In genomic region chr3:28972921-28973320, GRCh38 we compare ENCODE assay signal across 15 cellular contexts.
DNase-seq lines count a peak whose midpoint lies in the region; ATAC-seq, FAIRE-seq and TF ChIP-seq lines count a peak whose summit lies in the region.
"Had no signal": no experiment of that assay in that cellular context is flagged by ENCODE, and none has a peak within 500 bp of the region (broad histone marks: within the 10 kb centered on the region; RNA-seq: fewer than 3 reads in every experiment).

No MANE protein-coding gene starts in this region.

- H3K36me3 ChIP-seq in heart left ventricle, result no peaks in the 10 kb centered on the region
- H3K36me3 ChIP-seq in HepG2 (replicated peaks in 1 of 2; ENCODE audit: control insufficient read depth in 1 of 2, insufficient read depth in 2 of 2, low read length in 2 of 2), result no peaks in the 10 kb centered on the region
- H3K36me3 ChIP-seq: cardiac muscle cell had no signal

- H2AFZ ChIP-seq in HepG2 (ENCODE audit: low read length), result no peak overlapping the region

- H3K27ac ChIP-seq in heart left ventricle (no peak overlapping the region), HepG2 (ENCODE audit: extremely low read length, insufficient read depth, low read length) (no peak overlapping the region)
- H3K27ac ChIP-seq: A549, cardiac muscle cell had no signal

- no TSS peak for BruUV-seq in HepG2 (replicated peaks; lab: Mats Ljungman, UMichigan)

- TF ChIP-seq RAD21 in HepG2 (CRISPR knock-in tag; IDR thresholded peaks at IDR 0.05), result no peak

- TF ChIP-seq CTCF in heart left ventricle (IDR thresholded peaks at IDR 0.05), result no peak
- no peak for TF ChIP-seq CTCF in HepG2 (CRISPR knock-in tag; IDR thresholded peaks at IDR 0.05)

- H4K20me1 ChIP-seq in HepG2 (ENCODE audit: insufficient read depth, low read length), result no peaks in the 10 kb centered on the region

- peaks cover 24% of the 10 kb centered on the region for H3K9me3 Mint-ChIP-seq in activated CD4-positive, alpha-beta T cell treated with anti-CD3 and anti-CD28 coated beads for 36 hours (ENCODE audit: low read depth)

- H3K27me3 ChIP-seq in heart left ventricle, result no peaks in the 10 kb centered on the region
- H3K27me3 ChIP-seq in HepG2 (ENCODE audit: control insufficient read depth in 1 of 2, insufficient read depth in 2 of 2, low read length in 2 of 2), result no peaks in the 10 kb centered on the region
- H3K27me3 ChIP-seq: cardiac muscle cell had no signal

- no peak for FAIRE-seq in HepG2 (lab: Jason Lieb, UNC)
- FAIRE-seq: A549 had no signal

- TF ChIP-seq POLR2A in heart left ventricle (IDR thresholded peaks at IDR 0.05) (no peak), HepG2 (IDR thresholded peaks at IDR 0.05; ENCODE audit: insufficient read depth in 1 of 2, low read depth in 2 of 2, low read length in 2 of 2) (no peak)

- WGBS in heart left ventricle, 4 donors, result 62 to 69% (median 67%) methylated on average over 3 of the region's 3 CpGs
- WGBS in HepG2 (ENCODE audit: low lambda C conversion rate), result 0% methylated on average over 3 of the region's 3 CpGs

- CTCF ChIA-PET in activated CD4-positive, alpha-beta T cell treated with anti-CD3 and anti-CD28 coated beads for 36 hours (lab: Charles Lee), result no interaction called here
- CTCF ChIA-PET in HepG2 (lab: Yijun Ruan, JAX; ENCODE audit: low intra/inter-chr PET ratio, low total read pairs), result no interaction called here

- H3K36me3 Mint-ChIP-seq in activated CD4-positive, alpha-beta T cell treated with anti-CD3 and anti-CD28 coated beads for 36 hours (ENCODE audit: low read depth), result peaks cover 7% of the 10 kb centered on the region

- peaks cover 2% of the 10 kb centered on the region for H3K27me3 Mint-ChIP-seq in activated CD4-positive, alpha-beta T cell treated with anti-CD3 and anti-CD28 coated beads for 36 hours

- ATAC-seq in activated CD4-positive, alpha-beta T cell treated with anti-CD3 and anti-CD28 coated beads for 36 hours, result peak; percentile 93
- ATAC-seq in HG02973 (IDR thresholded peaks at IDR 0.05; ENCODE audit: unreplicated experiment) (peak; percentile 86), heart left ventricle (no peak), HepG2 (no peak)
- ATAC-seq: A549, left lobe of liver had no signal

- H3K4me1 Mint-ChIP-seq in activated CD4-positive, alpha-beta T cell treated with anti-CD3 and anti-CD28 coated beads for 36 hours, result peaks cover 14% of the 10 kb centered on the region

- no peak overlapping the region for H3K4me3 Mint-ChIP-seq in activated CD4-positive, alpha-beta T cell treated with anti-CD3 and anti-CD28 coated beads for 36 hours

- intact Hi-C loops in activated CD4-positive, alpha-beta T cell treated with anti-CD3 and anti-CD28 coated beads for 36 hours (cut with DNase I, micrococcal nuclease), result no loop called here
- intact Hi-C loops in heart left ventricle (cut with DNase I) (no loop called here), HepG2 (cut with micrococcal nuclease; ENCODE audit: unreplicated experiment) (no loop called here)

- H3K4me2 ChIP-seq in HepG2 (ENCODE audit: low read depth, low read length), result no peak overlapping the region
- H3K4me2 ChIP-seq: A549 had no signal

- no peaks in the 10 kb centered on the region for H3K79me2 ChIP-seq in HepG2 (ENCODE audit: insufficient read depth, low read length)

- POLR2A ChIA-PET in activated CD4-positive, alpha-beta T cell treated with anti-CD3 and anti-CD28 coated beads for 36 hours (lab: Charles Lee), result no interaction called here
- POLR2A ChIA-PET in HepG2 (lab: Yijun Ruan, JAX), result no interaction called here

- H3K9ac ChIP-seq in HepG2 (ENCODE audit: insufficient read depth, low read depth, low read length), result no peak overlapping the region

- peaks cover 0 to 24% (median 15%) of the 10 kb centered on the region in 12 donors for H3K9me3 ChIP-seq in heart left ventricle
- peaks cover 62% of the 10 kb centered on the region for H3K9me3 ChIP-seq in HepG2 (ENCODE audit: low read length)

- H3K4me3 ChIP-seq in heart left ventricle (no peak overlapping the region), HepG2 (replicated peaks in 1 of 3; ENCODE audit: insufficient read depth in 1 of 3, low read depth in 2 of 3, low read length in 3 of 3) (no peak overlapping the region)
- H3K4me3 ChIP-seq: A549, cardiac muscle cell had no signal

- H3K4me1 ChIP-seq in heart left ventricle (no peaks in the 10 kb centered on the region), HepG2 (ENCODE audit: insufficient read depth, low read length) (no peaks in the 10 kb centered on the region)
- H3K4me1 ChIP-seq: A549 had no signal

- TF ChIP-seq EP300 in HepG2 (IDR thresholded peaks at IDR 0.05; ENCODE audit: low read depth in 2 of 2, low read length in 2 of 2), result no peak
- no peak for TF ChIP-seq EP300 in HepG2 (CRISPR knock-in tag; IDR thresholded peaks at IDR 0.05; ENCODE audit: borderline replicate concordance)

- in situ Hi-C loops in HepG2 (cut with HindIII; ENCODE audit: extremely low pct_ligation_motif_present, low pct_unique_long_range_greater_than_20kb), result no loop called here

- peak; percentile 25 for DNase-seq in activated CD4-positive, alpha-beta T cell treated with anti-CD3 and anti-CD28 coated beads for 36 hours
- no peak for DNase-seq in activated CD4-positive, alpha-beta T cell treated with anti-CD3 and anti-CD28 coated beads, Interleukin-2, amount 50 U/mL, for 4 hours
- DNase-seq in RPMI7951 (ENCODE audit: low read depth) (peak; percentile 59), renal cortical epithelial cell (ENCODE audit: low read depth) (peak; percentile 87), dedifferentiated amniotic fluid mesenchymal stem cell (ENCODE audit: extremely low spot score) (no peak), heart left ventricle (no peak), HepG2 (ENCODE audit: low spot score) (no peak)
- DNase-seq: activated CD8-positive, alpha-beta memory T cell treated with anti-CD3 and anti-CD28 coated beads for 24 hours; DMS79 treated with DMSO at 0.1 percent for 48 hours; NCI-H510A; nucleus accumbens had no signal

- no peak overlapping the region for H3K27ac Mint-ChIP-seq in activated CD4-positive, alpha-beta T cell treated with anti-CD3 and anti-CD28 coated beads for 36 hours

TF ChIP-seq in HepG2, 621 proteins besides CTCF, POLR2A, EP300 and RAD21:
- TF ChIP-seq ZNF605 (CRISPR knock-in tag; IDR thresholded peaks at IDR 0.05) (no peak), REPIN1 (CRISPR knock-in tag; IDR thresholded peaks at IDR 0.05; ENCODE audit: borderline replicate concordance, low read depth) (no peak), ZNF761 (CRISPR knock-in tag; conservative IDR thresholded peaks at IDR 0.05) (no peak), ONECUT2 (CRISPR knock-in tag; IDR thresholded peaks at IDR 0.05) (no peak), SALL1 (CRISPR knock-in tag; IDR thresholded peaks at IDR 0.05) (no peak), ZBTB3 (CRISPR knock-in tag; IDR thresholded peaks at IDR 0.05; ENCODE audit: borderline replicate concordance, low read depth) (no peak), ZNF33B (CRISPR knock-in tag; IDR thresholded peaks at IDR 0.05) (no peak), HOXA9 (CRISPR knock-in tag; IDR thresholded peaks at IDR 0.05; ENCODE audit: borderline replicate concordance) (no peak), PBX2 (CRISPR knock-in tag; IDR thresholded peaks at IDR 0.05) (no peak), SRSF4 (IDR thresholded peaks at IDR 0.05; ENCODE audit: low read depth, low read length, poor library complexity, severe bottlenecking) (no peak), CENPT (CRISPR knock-in tag; IDR thresholded peaks at IDR 0.05; ENCODE audit: low read depth) (no peak), ZNF496 (CRISPR knock-in tag; IDR thresholded peaks at IDR 0.05; ENCODE audit: insufficient replicate concordance) (no peak), CREBL2 (CRISPR knock-in tag; IDR thresholded peaks at IDR 0.05; ENCODE audit: borderline replicate concordance) (no peak), ZUFSP (CRISPR knock-in tag; IDR thresholded peaks at IDR 0.05; ENCODE audit: borderline replicate concordance) (no peak)

Comparison
In these comparisons a context has a peak if more than half of its experiments do, and no peak if none do; other contexts are left out.
1. DNase-seq: peak in activated CD4-positive, alpha-beta T cell treated with anti-CD3 and anti-CD28 coated beads for 36 hours (single experiment), RPMI7951 (single experiment) and renal cortical epithelial cell (single experiment); none in activated CD4-positive, alpha-beta T cell treated with anti-CD3 and anti-CD28 coated beads, Interleukin-2, amount 50 U/mL, for 4 hours (0 of 2), dedifferentiated amniotic fluid mesenchymal stem cell (single experiment), heart left ventricle (0 of 5) and HepG2 (single experiment).
2. ATAC-seq: peak in activated CD4-positive, alpha-beta T cell treated with anti-CD3 and anti-CD28 coated beads for 36 hours (single experiment) and HG02973 (single experiment); none in heart left ventricle (0 of 4) and HepG2 (single experiment).